ENCODE assay signal across 26 cellular contexts in genomic region chr10:71001470-71001869, GRCh38.
"Had no signal": no experiment of that assay in that cellular context is flagged by ENCODE, and none has a peak within 500 bp of the region (broad histone marks: within the 10 kb centered on the region; RNA-seq: fewer than 3 reads in every experiment).

No MANE protein-coding gene starts in this region.

- H3K9me3 Mint-ChIP-seq: activated CD4-positive, alpha-beta T cell treated with anti-CD3 and anti-CD28 coated beads, Interleukin-2, amount 10 ng/mL, durations not matched to agents 24 days and 14 days; activated T-cell treated with anti-CD3 and anti-CD28 coated beads, Interleukin-2, amount 50 U/mL, for 24 hours; activated T-helper 1 cell treated with anti-CD3 and anti-CD28 coated beads, Interleukin-12 subunit alpha, Interleukin-12 subunit beta, Interleukin-2, Interleukin-4 antibody, amounts not matched to agents 30 ng/mL and 10 ng/mL and 1 ng/mL, durations not matched to agents 14 hours and 24 hours and 36 hours; T-helper 1 cell treated with Interleukin-12 subunit alpha and Interleukin-12 subunit beta and Interleukin-4 antibody, amounts not matched to agents 30 μg/mL and 1 μg/mL, for 36 hours had no signal

- H3K4me1 ChIP-seq: ascending aorta, Peyer's patch had no signal

- H3K9me3 ChIP-seq: ascending aorta, Peyer's patch had no signal

- H3K4me1 Mint-ChIP-seq: activated CD4-positive, alpha-beta T cell treated with anti-CD3 and anti-CD28 coated beads, Interleukin-2, amount 10 ng/mL, durations not matched to agents 24 days and 14 days; activated CD8-positive, alpha-beta memory T cell treated with anti-CD3 and anti-CD28 coated beads, Interleukin-2, amount 10 ng/mL, durations not matched to agents 7 days and 5 days; activated naive CD4-positive, alpha-beta T cell treated with anti-CD3 and anti-CD28 coated beads, Interleukin-2, amount 50 U/mL, for 24 hours had no signal

- H3K27me3 Mint-ChIP-seq: activated CD4-positive, alpha-beta T cell treated with anti-CD3 and anti-CD28 coated beads, Interleukin-2, amount 10 ng/mL, durations not matched to agents 24 days and 14 days had no signal

- DNase-seq: activated CD4-positive, alpha-beta T cell treated with anti-CD3 and anti-CD28 coated beads for 1 hour; activated CD4-positive, alpha-beta T cell treated with anti-CD3 and anti-CD28 coated beads, Interleukin-2, amount 10 ng/mL, durations not matched to agents 24 days and 14 days; activated CD4-positive, alpha-beta T cell treated with anti-CD3 and anti-CD28 coated beads, Interleukin-2, amount 50 U/mL, for 48 hours; activated CD8-positive, alpha-beta memory T cell treated with anti-CD3 and anti-CD28 coated beads, Interleukin-2, amount 10 ng/mL, durations not matched to agents 7 days and 5 days; activated effector memory CD4-positive, alpha-beta T cell treated with Interleukin-2 at 50 U/mL for 16 hours; activated naive CD4-positive, alpha-beta T cell; activated T-cell treated with anti-CD3 and anti-CD28 coated beads, Interleukin-2, amount 50 U/mL, for 24 hours; cerebellar nuclear complex; KG1; MV-4-11; NCI-H1092 treated with DMSO at 0.1 percent for 48 hours; NCI-H1417 treated with DMSO at 0.1 percent for 48 hours; NCI-H1694 treated with DMSO at 0.1 percent for 48 hours; NCI-H2029 treated with DMSO at 0.1 percent for 48 hours; NCI-H510A treated with DMSO at 0.1 percent for 48 hours; NCI-H69; NK-92 treated with Interleukin-12 subunit alpha and Interleukin-12 subunit beta, amount 100 ng/mL, for 24 hours; OCI-M1; Peyer's patch; SHP77 treated with DMSO at 0.1 percent for 48 hours had no signal

- H3K36me3 ChIP-seq: ascending aorta, Peyer's patch had no signal

- ATAC-seq: activated CD8-positive, alpha-beta memory T cell treated with anti-CD3 and anti-CD28 coated beads, Interleukin-2, amount 10 ng/mL, durations not matched to agents 7 days and 5 days; WTC11 had no signal

- H3K27ac ChIP-seq: ascending aorta, Peyer's patch had no signal

- H3K4me3 ChIP-seq: ascending aorta, Peyer's patch had no signal

- H3K27ac Mint-ChIP-seq: activated CD4-positive, alpha-beta T cell treated with anti-CD3 and anti-CD28 coated beads, Interleukin-2, amount 10 ng/mL, durations not matched to agents 24 days and 14 days; activated CD8-positive, alpha-beta memory T cell treated with anti-CD3 and anti-CD28 coated beads, Interleukin-2, amount 10 ng/mL, durations not matched to agents 7 days and 5 days; activated naive CD4-positive, alpha-beta T cell treated with anti-CD3 and anti-CD28 coated beads, Interleukin-2, amount 50 U/mL, for 24 hours; activated T-cell treated with anti-CD3 and anti-CD28 coated beads, Interleukin-2, amount 50 U/mL, for 24 hours; activated T-helper 1 cell treated with anti-CD3 and anti-CD28 coated beads, Interleukin-12 subunit alpha, Interleukin-12 subunit beta, Interleukin-2, Interleukin-4 antibody, amounts not matched to agents 30 ng/mL and 10 ng/mL and 1 ng/mL, durations not matched to agents 14 hours and 24 hours and 36 hours; brain; T-helper 1 cell treated with Interleukin-12 subunit alpha and Interleukin-12 subunit beta and Interleukin-4 antibody, amounts not matched to agents 30 μg/mL and 1 μg/mL, for 36 hours; WTC11 had no signal

- H3K27me3 ChIP-seq: ascending aorta, Peyer's patch had no signal

- H3K4me3 Mint-ChIP-seq: activated CD4-positive, alpha-beta T cell treated with anti-CD3 and anti-CD28 coated beads, Interleukin-2, amount 10 ng/mL, durations not matched to agents 24 days and 14 days; activated CD8-positive, alpha-beta memory T cell treated with anti-CD3 and anti-CD28 coated beads, Interleukin-2, amount 10 ng/mL, durations not matched to agents 7 days and 5 days; activated naive CD4-positive, alpha-beta T cell treated with anti-CD3 and anti-CD28 coated beads, Interleukin-2, amount 50 U/mL, for 24 hours; activated T-cell treated with anti-CD3 and anti-CD28 coated beads, Interleukin-2, amount 50 U/mL, for 24 hours; activated T-helper 1 cell treated with anti-CD3 and anti-CD28 coated beads, Interleukin-12 subunit alpha, Interleukin-12 subunit beta, Interleukin-2, Interleukin-4 antibody, amounts not matched to agents 30 ng/mL and 10 ng/mL and 1 ng/mL, durations not matched to agents 14 hours and 24 hours and 36 hours; brain; T-helper 1 cell treated with Interleukin-12 subunit alpha and Interleukin-12 subunit beta and Interleukin-4 antibody, amounts not matched to agents 30 μg/mL and 1 μg/mL, for 36 hours; WTC11 had no signal

- H3K36me3 Mint-ChIP-seq: activated CD8-positive, alpha-beta memory T cell treated with anti-CD3 and anti-CD28 coated beads, Interleukin-2, amount 10 ng/mL, durations not matched to agents 7 days and 5 days; activated naive CD4-positive, alpha-beta T cell treated with anti-CD3 and anti-CD28 coated beads, Interleukin-2, amount 50 U/mL, for 24 hours; brain; WTC11 had no signal
